Comparison of ENCODE assay signal across 8 cellular contexts in the genomic region with DNA sequence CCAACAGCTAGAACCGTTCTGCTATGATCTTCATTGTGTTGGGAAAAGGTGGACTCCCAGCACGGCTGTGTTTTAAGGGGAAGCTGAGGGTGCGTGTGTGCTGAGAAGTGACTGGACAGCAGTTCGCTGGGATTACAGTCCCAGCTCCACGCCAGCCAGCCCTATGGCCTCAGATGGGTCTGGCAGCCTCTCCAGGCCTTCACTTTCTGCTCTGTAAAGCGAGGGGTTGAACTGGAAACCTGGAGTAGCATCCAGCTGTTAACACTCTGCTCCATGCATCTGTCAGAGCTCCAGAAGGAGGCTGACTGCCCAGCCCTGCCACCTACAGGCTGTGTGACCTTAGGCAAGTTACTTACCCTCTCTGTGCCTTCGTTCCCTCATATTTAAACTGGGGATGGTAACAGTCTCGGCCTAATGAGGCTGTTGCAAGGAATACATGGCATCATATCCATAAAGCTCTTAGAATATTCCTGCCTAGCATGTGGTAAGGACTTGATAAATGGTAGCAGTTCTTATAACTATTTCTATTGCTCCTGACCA.
A peak's percentile ranks its signal among the peaks of the same experiment; 100 is the strongest.
DNase-seq lines count a peak whose midpoint lies in the region; ATAC-seq, FAIRE-seq and TF ChIP-seq lines count a peak whose summit lies in the region.
"Had no signal": no experiment of that assay in that cellular context is flagged by ENCODE, and none has a peak within 500 bp of the region (broad histone marks: within the 10 kb centered on the region; RNA-seq: fewer than 3 reads in every experiment).

No MANE protein-coding gene starts in this region.

- H3K4me1 Mint-ChIP-seq in stimulated activated memory B cell treated with anti-CD40 and anti-IgM and Interleukin-4, amounts not matched to agents 10 μg/mL and 1 μg/mL and 100 μg/mL, for 72 hours = peaks cover 73% of the 10 kb centered on the region

- H3K4me1 ChIP-seq in ascending aorta (peaks cover 37 to 47% of the 10 kb centered on the region in 2 donors), right cardiac atrium (ENCODE audit: control insufficient read depth, insufficient read depth, low read length) (peaks cover 25% of the 10 kb centered on the region)

- no peaks in the 10 kb centered on the region for H3K9me3 Mint-ChIP-seq in stimulated activated memory B cell treated with anti-CD40 and anti-IgM and Interleukin-4, amounts not matched to agents 10 μg/mL and 1 μg/mL and 100 μg/mL, for 72 hours

- intact Hi-C loops in ascending aorta (cut with DNase I) = no loop called here
- intact Hi-C loops in right cardiac atrium (cut with DNase I) = no loop called here

- DNase-seq in GM12891 (ENCODE audit: insufficient read length, low spot score) (no peak), ascending aorta (ENCODE audit: low spot score in 2 of 2) (peak in 1 of 2 donors; percentile 62), right cardiac atrium (peak in 1 of 3 donors; percentile 74), iPS-NIHi7 (ENCODE audit: extremely low spot score) (no peak), left lobe of liver (ENCODE audit: low spot score) (no peak)
- no peak for DNase-seq in activated CD4-positive, CD25-positive, alpha-beta regulatory T cell treated with anti-CD3 and anti-CD28 coated beads, Interleukin-2, amount 50 U/mL, for 72 hours

- FAIRE-seq in GM12891 (lab: Jason Lieb, UNC) = peak; percentile 5

- H3K27ac ChIP-seq in ascending aorta (peak overlapping the region; percentile 97 to 99), right cardiac atrium (ENCODE audit: low read length) (peak overlapping the region; percentile 34)

- TF ChIP-seq POLR2A in GM12891 (IDR thresholded peaks at IDR 0.05; ENCODE audit: low read depth, low read length) = no peak

- H3K4me3 Mint-ChIP-seq in stimulated activated memory B cell treated with anti-CD40 and anti-IgM and Interleukin-4, amounts not matched to agents 10 μg/mL and 1 μg/mL and 100 μg/mL, for 72 hours = no peak overlapping the region

- peak overlapping the region in 1 of 2 donors; percentile 18 for H3K4me3 ChIP-seq in ascending aorta
- H3K4me3 ChIP-seq in right cardiac atrium (ENCODE audit: low read length) = no peak overlapping the region

- H3K9me3 ChIP-seq in ascending aorta = no peaks in the 10 kb centered on the region
- H3K9me3 ChIP-seq in right cardiac atrium (ENCODE audit: control insufficient read depth, low read length) = no peaks in the 10 kb centered on the region

- no peaks in the 10 kb centered on the region for H3K27me3 Mint-ChIP-seq in stimulated activated memory B cell treated with anti-CD40 and anti-IgM and Interleukin-4, amounts not matched to agents 10 μg/mL and 1 μg/mL and 100 μg/mL, for 72 hours

- peak overlapping the region; percentile 95 for H3K27ac Mint-ChIP-seq in stimulated activated memory B cell treated with anti-CD40 and anti-IgM and Interleukin-4, amounts not matched to agents 10 μg/mL and 1 μg/mL and 100 μg/mL, for 72 hours

- TF ChIP-seq CTCF in ascending aorta (IDR thresholded peaks at IDR 0.05) = no peak

- peaks cover 62% of the 10 kb centered on the region for H3K36me3 Mint-ChIP-seq in stimulated activated memory B cell treated with anti-CD40 and anti-IgM and Interleukin-4, amounts not matched to agents 10 μg/mL and 1 μg/mL and 100 μg/mL, for 72 hours

- H3K27me3 ChIP-seq in ascending aorta = no peaks in the 10 kb centered on the region
- H3K27me3 ChIP-seq in right cardiac atrium (ENCODE audit: control insufficient read depth, insufficient read depth) = no peaks in the 10 kb centered on the region

- 56% methylated on average over 8 of the region's 8 CpGs for WGBS in right cardiac atrium

- ATAC-seq in right cardiac atrium (peak in 1 of 2 donors; percentile 38), left lobe of liver (no peak)
- no peak for ATAC-seq in stimulated activated memory B cell treated with anti-CD40 and anti-IgM and Interleukin-4, amounts not matched to agents 10 μg/mL and 1 μg/mL and 100 μg/mL, for 72 hours
- ATAC-seq: SK-N-SH treated with all-trans-retinoic acid at 6 μM for 48 hours had no signal

- H3K36me3 ChIP-seq in ascending aorta = peaks cover 27 to 43% of the 10 kb centered on the region in 2 donors

TF ChIP-seq in GM12891, 5 proteins besides CTCF, POLR2A, EP300 and RAD21:
- TF ChIP-seq PAX5 (IDR thresholded peaks at IDR 0.05; ENCODE audit: insufficient read depth, low read length, severe bottlenecking) (no peak), TAF1 (IDR thresholded peaks at IDR 0.05; ENCODE audit: low read depth, low read length) (no peak), POLR2AphosphoS5 (IDR thresholded peaks at IDR 0.05; ENCODE audit: low read depth, low read length) (no peak), POU2F2 (IDR thresholded peaks at IDR 0.05; ENCODE audit: low read depth, low read length) (no peak), SPI1 (IDR thresholded peaks at IDR 0.05; ENCODE audit: low read depth, low read length) (no peak)
